In genomic region chr14:60204843-60205774, GRCh38 we compare ENCODE assay signal across 10 cellular contexts. TPM values are rescaled to one million over a fixed set of nuclear protein-coding genes. Genes with fewer than 3 reads are reported as not detected.
A peak's percentile ranks its signal among the peaks of the same experiment; 100 is the strongest.
DNase-seq lines count a peak whose midpoint lies in the region; ATAC-seq, FAIRE-seq and TF ChIP-seq lines count a peak whose summit lies in the region.
"Had no signal": no experiment of that assay in that cellular context is flagged by ENCODE, and none has a peak within 500 bp of the region (broad histone marks: within the 10 kb centered on the region; RNA-seq: fewer than 3 reads in every experiment).

No MANE protein-coding gene starts in this region.

- no peaks in the 10 kb centered on the region for H3K27me3 ChIP-seq in GM12878 (replicated peaks in 1 of 2; ENCODE audit: control insufficient read depth in 2 of 2, insufficient read depth in 2 of 2, low read length in 1 of 2)

- H3K79me2 ChIP-seq in GM12878 (ENCODE audit: control insufficient read depth, insufficient read depth, low read length), result no peaks in the 10 kb centered on the region; the same call in 1 of the 2 replicates

- in situ Hi-C loops in GM12878 (cut with MboI) (no loop called here), GM13977 (cut with MboI; ENCODE audit: low pct_unique_long_range_greater_than_20kb, low sequenced_read_pairs, unreplicated experiment) (no loop called here)

- RAD21 ChIA-PET in GM12878 (lab: Charles Lee; ENCODE audit: unreplicated experiment), result interaction anchor here (0.6 to 15.8 kb wide), 15 partner anchors 9 to 1183 kb away, joined by 3 to 446 read pairs (median 14); partner anchors contain the start of genes DHRS7 and PPM1A

- SMC1A ChIA-PET in GM12878 (lab: Charles Lee; ENCODE audit: uncharacterized antibody, unreplicated experiment), result interaction anchor here (0.7 to 17.6 kb wide), 16 partner anchors 9 to 241 kb away, joined by 3 to 303 read pairs (median 5); partner anchors contain the start of gene PPM1A

- H3K27ac ChIP-seq in GM12878 (ENCODE audit: control insufficient read depth, insufficient read depth) (peak overlapping the region; percentile 91), RWPE1 (no peak overlapping the region)
- H3K27ac ChIP-seq: coronary artery had no signal

- H3K9me3 ChIP-seq in GM12878 (replicated peaks; ENCODE audit: control insufficient read depth, insufficient read depth, low read length), result peaks cover under 1% of the 10 kb centered on the region

- H2AFZ ChIP-seq in GM12878 (ENCODE audit: control insufficient read depth, low read depth, low read length), result peak overlapping the region; percentile 49

- H3K4me2 ChIP-seq in GM12878 (ENCODE audit: control insufficient read depth, insufficient read depth), result peak overlapping the region; percentile 87

- TF ChIP-seq EP300 in GM12878 (IDR thresholded peaks at IDR 0.05; ENCODE audit: borderline replicate concordance in 1 of 2, control insufficient read depth in 1 of 2, low read depth in 2 of 2, low read length in 2 of 2), result peak in 1 of 2 experiments; percentile 70; a peak in 3 of 4 replicates

- 2% methylated on average over 6 of the region's 6 CpGs for WGBS in GM12878 (ENCODE audit: insufficient coverage, insufficient replicate concordance, low lambda C conversion rate, missing lambda C conversion rate)

- intact Hi-C loops in GM12878 (cut with micrococcal nuclease; ENCODE audit: unreplicated experiment), result loop anchor here (1.0 to 5.0 kb wide), 2 partner anchors 7 to 113 kb away; partner anchors contain the start of gene PCNX4

- FAIRE-seq in GM12878 (lab: Jason Lieb, UNC), result peak; percentile 68

- CTCF ChIA-PET in GM12878 (lab: Yijun Ruan, JAX), result interaction anchor here (0.6 to 5.5 kb wide), 17 partner anchors 7 to 146 kb away, joined by 3 to 42 read pairs (median 7); partner anchors contain the start of gene PPM1A
- CTCF ChIA-PET in RWPE1 (lab: Yijun Ruan, JAX), result interaction anchor here (0.5 to 0.7 kb wide), 2 partner anchors 127 to 982 kb away, joined by 3 read pairs; no protein-coding TSS in a partner anchor

- peak; percentile 68 for TF ChIP-seq POLR2A in GM12878 (IDR thresholded peaks at IDR 0.05; ENCODE audit: low read depth, low read length)

- H4K20me1 ChIP-seq in GM12878 (ENCODE audit: control insufficient read depth, insufficient read depth), result no peaks in the 10 kb centered on the region

- POLR2A ChIA-PET in GM12878 (lab: Charles Lee) (interaction anchor here (0.6 to 19.5 kb wide), 10 partner anchors 10 to 352 kb away, joined by 3 to 251 read pairs (median 5); partner anchors contain the start of gene PPM1A), RWPE1 (lab: Yijun Ruan, JAX; ENCODE audit: low non-redundant PET) (no interaction called here)

- H3K9ac ChIP-seq in GM12878 (ENCODE audit: control insufficient read depth, insufficient read depth, low read length), result peak overlapping the region; percentile 50

- ATAC-seq in GM18520 (IDR thresholded peaks at IDR 0.05; ENCODE audit: unreplicated experiment) (peak; percentile 23), GM19467 (IDR thresholded peaks at IDR 0.05; ENCODE audit: unreplicated experiment) (peak; percentile 42), HG03064 (IDR thresholded peaks at IDR 0.05; ENCODE audit: low read depth, unreplicated experiment) (peak; percentile 52), GM12878 (peak; percentile 65)

- DNase-seq in GM12878 (ENCODE audit: low read depth, low spot score) (peak; percentile 70), GM13977 (ENCODE audit: low spot score) (no peak), RWPE1 (ENCODE audit: low spot score) (no peak), SW 1271 (lab: John Stamatoyannopoulos, UW) (no peak)
- DNase-seq in stimulated activated CD4-positive, alpha-beta T cell treated with anti-CD3 and anti-CD28 coated beads, Interleukin-2, amount 100 ng/mL, for 48 hours, result no peak
- DNase-seq: DMS79 had no signal

- H3K36me3 ChIP-seq in GM12878 (ENCODE audit: control insufficient read depth in 2 of 2, insufficient read depth in 2 of 2, low read length in 1 of 2), result no peaks in the 10 kb centered on the region

- TF ChIP-seq CTCF in GM12878 (IDR thresholded peaks at IDR 0.05 in 2 of 3, conservative IDR thresholded peaks at IDR 0.05 in 1 of 3; ENCODE audit: control insufficient read depth in 2 of 3, extremely low read depth in 1 of 3, insufficient read depth in 1 of 3, low read depth in 3 of 3, low read length in 3 of 3) (no peak), GM13977 (IDR thresholded peaks at IDR 0.05; ENCODE audit: extremely low read depth, insufficient read depth, missing control alignments) (no peak), RWPE1 (conservative IDR thresholded peaks at IDR 0.05; ENCODE audit: low read depth) (no peak)

- TF ChIP-seq RAD21 in GM12878 (IDR thresholded peaks at IDR 0.05; ENCODE audit: insufficient read depth, low read depth, low read length), result no peak

- H3K4me1 ChIP-seq in GM12878 (ENCODE audit: control insufficient read depth, insufficient read depth, low read length), result peaks cover 45% of the 10 kb centered on the region

- H3K4me3 ChIP-seq in GM12878, result 0 out of 2 replicates have a peak overlapping the region, but pooled peaks have one; percentile 4
- H3K4me3 ChIP-seq: coronary artery had no signal

- no TSS peak for BruUV-seq in GM12878 (replicated peaks; lab: Mats Ljungman, UMichigan)

TF ChIP-seq in GM12878, 131 proteins besides CTCF, POLR2A, EP300 and RAD21 (continues in another document):
- peak; percentile 87 for TF ChIP-seq POLR2AphosphoS5 (IDR thresholded peaks at IDR 0.05; ENCODE audit: low read length)
- 0 out of 2 replicates have a peak, but pooled peaks have one; percentile 28 for TF ChIP-seq CEBPZ (IDR thresholded peaks at IDR 0.05; ENCODE audit: low read depth, low read length)
- TF ChIP-seq MTA2 (IDR thresholded peaks at IDR 0.05; ENCODE audit: low read depth), result peak; percentile 9; the same call in 1 of the 2 replicates
- TF ChIP-seq SMARCA5 (IDR thresholded peaks at IDR 0.05), result 0 out of 2 replicates have a peak, but pooled peaks have one; percentile 23
- TF ChIP-seq CHD1 (IDR thresholded peaks at IDR 0.05; ENCODE audit: low read depth, low read length), result 0 out of 2 replicates have a peak, but pooled peaks have one; percentile 21
- TF ChIP-seq JUND (IDR thresholded peaks at IDR 0.05; ENCODE audit: low read depth, low read length), result no peak

RNA-seq across cellular contexts. Expression of gene DHRS7, which starts 39.9 kb away (rescaled TPM):
- total RNA-seq in GM12878 (2013; cell fraction: nucleolus; rRNA removed), result 83.0 and 83.5 TPM in 2 replicates
- total RNA-seq in GM12878 (2014; rRNA removed) (74.0 and 75.8 TPM in 2 replicates), GM12878 (2014; rRNA removed; fragmentation: Illumina TruSeq; extraction: Trizol) (58.5 and 59.1 TPM in 2 replicates), GM12878 (2021) (58.8 and 60.7 TPM in 2 replicates)
- polyA plus RNA-seq in GM12878 (2011; ENCODE audit: low read depth), result 51.5 TPM
- polyA plus RNA-seq in GM12878 (2011; rRNA removed) (55.0 and 56.9 TPM in 2 replicates), GM12878 (2014; fragmentation: Illumina TruSeq; extraction: Trizol) (63.6 and 85.6 TPM in 2 replicates), GM12878 (2014; fragmentation: Nextera tagmentation; extraction: Ambion mirVana) (10 to 100 TPM; 59.1 to 66.1 TPM), GM12878 (2014; rRNA removed) (56.6 and 60.8 TPM in 2 replicates), GM12878 (2016; fragmentation: Nextera tagmentation; extraction: Ambion mirVana) (10 to 100 TPM; 98.0 to 99.8 TPM)
- 39.1 and 39.5 TPM in 2 replicates for polyA plus RNA-seq in GM12878 (2011; cell fraction: cytosol; rRNA removed)
- polyA plus RNA-seq in GM12878 (2011; cell fraction: nucleus; rRNA removed), result 30.7 and 34.7 TPM in 2 replicates
- 54.3 and 60.3 TPM in 2 replicates for polyA plus RNA-seq in GM12878 (2012)
- polyA minus RNA-seq in GM12878 (2011; rRNA and poly(A)+ RNA removed), result 25.6 and 33.3 TPM in 2 replicates
- polyA minus RNA-seq in GM12878 (2011; cell fraction: cytosol; rRNA and poly(A)+ RNA removed), result 11.8 and 18.3 TPM in 2 replicates
- polyA minus RNA-seq in GM12878 (2011; cell fraction: nucleus; rRNA and poly(A)+ RNA removed), result 25.0 and 32.4 TPM in 2 replicates

RNA-seq across cellular contexts. Expression of gene PPM1A, which starts 43.9 kb away (rescaled TPM):
- 212 and 214 TPM in 2 replicates for total RNA-seq in GM12878 (2013; cell fraction: nucleolus; rRNA removed)
- total RNA-seq in GM12878 (2014; rRNA removed), result 16.8 and 25.3 TPM in 2 replicates
- 35.1 and 35.3 TPM in 2 replicates for total RNA-seq in GM12878 (2014; rRNA removed; fragmentation: Illumina TruSeq; extraction: Trizol)
- total RNA-seq in GM12878 (2021), result 66.2 and 73.1 TPM in 2 replicates
- 48.8 TPM for polyA plus RNA-seq in GM12878 (2011; ENCODE audit: low read depth)
- 124 and 181 TPM in 2 replicates for polyA plus RNA-seq in GM12878 (2011; rRNA removed)
- 29.7 and 36.5 TPM in 2 replicates for polyA plus RNA-seq in GM12878 (2011; cell fraction: cytosol; rRNA removed)
- 131 and 153 TPM in 2 replicates for polyA plus RNA-seq in GM12878 (2011; cell fraction: nucleus; rRNA removed)
- 60.8 and 61.6 TPM in 2 replicates for polyA plus RNA-seq in GM12878 (2012)
- 55.7 and 77.5 TPM in 2 replicates for polyA plus RNA-seq in GM12878 (2014; fragmentation: Illumina TruSeq; extraction: Trizol)
- polyA plus RNA-seq in GM12878 (2014; fragmentation: Nextera tagmentation; extraction: Ambion mirVana), result 10 to 100 TPM; 49.0 to 58.6 TPM
- 40.3 and 45.0 TPM in 2 replicates for polyA plus RNA-seq in GM12878 (2014; rRNA removed)
- 10 to 100 TPM; 29.0 to 29.8 TPM for polyA plus RNA-seq in GM12878 (2016; fragmentation: Nextera tagmentation; extraction: Ambion mirVana)
- polyA minus RNA-seq in GM12878 (2011; rRNA and poly(A)+ RNA removed), result 140 and 261 TPM in 2 replicates
- polyA minus RNA-seq in GM12878 (2011; cell fraction: cytosol; rRNA and poly(A)+ RNA removed), result 37.6 and 52.6 TPM in 2 replicates
- polyA minus RNA-seq in GM12878 (2011; cell fraction: nucleus; rRNA and poly(A)+ RNA removed), result 44.7 and 63.4 TPM in 2 replicates
